ENCODE assay signal across 34 cellular contexts in genomic region chr18:43303376-43303775, GRCh38. TPM values are rescaled to one million over a fixed set of nuclear protein-coding genes. Genes with fewer than 3 reads are reported as not detected.
DNase-seq lines count a peak whose midpoint lies in the region; ATAC-seq, FAIRE-seq and TF ChIP-seq lines count a peak whose summit lies in the region.
"Had no signal": no experiment of that assay in that cellular context is flagged by ENCODE, and none has a peak within 500 bp of the region (broad histone marks: within the 10 kb centered on the region; RNA-seq: fewer than 3 reads in every experiment).

No MANE protein-coding gene starts in this region.

- FAIRE-seq in bronchial epithelial cell (lab: Jason Lieb, UNC) = no peak
- FAIRE-seq: endothelial cell of umbilical vein, GM18507, H54, pancreas had no signal

- POLR2A ChIA-PET in activated CD4-positive, alpha-beta T cell treated with anti-CD3 and anti-CD28 coated beads for 36 hours (lab: Charles Lee) = no interaction called here
- POLR2A ChIA-PET in naive thymus-derived CD4-positive, alpha-beta T cell (lab: Charles Lee) = no interaction called here

- H3K27ac ChIP-seq in naive thymus-derived CD4-positive, alpha-beta T cell (ENCODE audit: low read depth, low read length) = no peak overlapping the region
- H3K27ac ChIP-seq: HL-60, pancreas had no signal

- no peaks in the 10 kb centered on the region for H3K27me3 Mint-ChIP-seq in activated CD4-positive, alpha-beta T cell treated with anti-CD3 and anti-CD28 coated beads for 36 hours
- H3K27me3 Mint-ChIP-seq in activated T-helper 1 cell treated with anti-CD3 and anti-CD28 coated beads, Interleukin-12 subunit alpha, Interleukin-12 subunit beta, Interleukin-2, Interleukin-4 antibody, amounts not matched to agents 30 ng/mL and 10 ng/mL and 1 ng/mL, durations not matched to agents 14 hours and 24 hours and 36 hours (ENCODE audit: insufficient read depth) = no peaks in the 10 kb centered on the region
- no peaks in the 10 kb centered on the region for H3K27me3 Mint-ChIP-seq in naive thymus-derived CD4-positive, alpha-beta T cell
- H3K27me3 Mint-ChIP-seq: activated CD8-positive, alpha-beta T cell treated with anti-CD3 and anti-CD28 coated beads for 36 hours; activated naive CD8-positive, alpha-beta T cell; CD4-positive, alpha-beta T cell had no signal

- no peaks in the 10 kb centered on the region for H3K27me3 ChIP-seq in bronchial epithelial cell (ENCODE audit: control insufficient read depth, insufficient read depth, low read length)
- H3K27me3 ChIP-seq in naive thymus-derived CD4-positive, alpha-beta T cell (ENCODE audit: control insufficient read depth in 2 of 2, insufficient read depth in 2 of 2, low read length in 2 of 2) = no peaks in the 10 kb centered on the region
- H3K27me3 ChIP-seq: pancreas had no signal

- peaks cover 0 to 4% (median 0%) of the 10 kb centered on the region in 3 experiments for H3K9me3 ChIP-seq in naive thymus-derived CD4-positive, alpha-beta T cell (ENCODE audit: control insufficient read depth in 2 of 3, low read length in 3 of 3)
- H3K9me3 ChIP-seq: pancreas, SK-N-SH had no signal

- no peaks in the 10 kb centered on the region for H3K9me3 Mint-ChIP-seq in activated CD4-positive, alpha-beta T cell treated with anti-CD3 and anti-CD28 coated beads for 36 hours (ENCODE audit: low read depth)
- H3K9me3 Mint-ChIP-seq in activated T-helper 1 cell treated with anti-CD3 and anti-CD28 coated beads, Interleukin-12 subunit alpha, Interleukin-12 subunit beta, Interleukin-2, Interleukin-4 antibody, amounts not matched to agents 30 ng/mL and 10 ng/mL and 1 ng/mL, durations not matched to agents 14 hours and 24 hours and 36 hours = no peaks in the 10 kb centered on the region
- peaks cover 0 to 14% (median 2%) of the 10 kb centered on the region in 11 donors for H3K9me3 Mint-ChIP-seq in naive thymus-derived CD4-positive, alpha-beta T cell
- H3K9me3 Mint-ChIP-seq: CD4-positive, alpha-beta T cell; neural crest cell; T-helper 1 cell treated with Interleukin-12 subunit alpha and Interleukin-12 subunit beta and Interleukin-4 antibody, amounts not matched to agents 30 μg/mL and 1 μg/mL, for 36 hours had no signal

- CTCF ChIA-PET in activated CD4-positive, alpha-beta T cell treated with anti-CD3 and anti-CD28 coated beads for 36 hours (lab: Charles Lee) = no interaction called here
- CTCF ChIA-PET in naive thymus-derived CD4-positive, alpha-beta T cell (lab: Charles Lee) = no interaction called here

- no peaks in the 10 kb centered on the region for H3K4me1 ChIP-seq in naive thymus-derived CD4-positive, alpha-beta T cell (ENCODE audit: control insufficient read depth in 2 of 2, insufficient read depth in 2 of 2, low read length in 2 of 2)
- H3K4me1 ChIP-seq: pancreas had no signal

- no peak overlapping the region for H3K27ac Mint-ChIP-seq in activated CD4-positive, alpha-beta T cell treated with anti-CD3 and anti-CD28 coated beads for 36 hours
- no peak overlapping the region for H3K27ac Mint-ChIP-seq in activated T-helper 1 cell treated with anti-CD3 and anti-CD28 coated beads, Interleukin-12 subunit alpha, Interleukin-12 subunit beta, Interleukin-2, Interleukin-4 antibody, amounts not matched to agents 30 ng/mL and 10 ng/mL and 1 ng/mL, durations not matched to agents 14 hours and 24 hours and 36 hours
- no peak overlapping the region for H3K27ac Mint-ChIP-seq in naive thymus-derived CD4-positive, alpha-beta T cell
- H3K27ac Mint-ChIP-seq: activated CD8-positive, alpha-beta T cell treated with anti-CD3 and anti-CD28 coated beads for 36 hours; activated naive CD8-positive, alpha-beta T cell; activated T-helper 2 cell treated with anti-CD3 and anti-CD28 coated beads, Interferon-gamma antibody, Interleukin-2, Interleukin-4, amounts not matched to agents 10 μg/mL and 5 μg/mL and 100 μg/mL, durations not matched to agents 14 hours and 24 hours and 36 hours; CD4-positive, alpha-beta T cell; T-helper 1 cell treated with Interleukin-12 subunit alpha and Interleukin-12 subunit beta and Interleukin-4 antibody, amounts not matched to agents 30 μg/mL and 1 μg/mL, for 36 hours had no signal

- H3K4me3 ChIP-seq in bronchial epithelial cell (ENCODE audit: low read depth, low read length) (no peak overlapping the region), skeletal muscle cell (ENCODE audit: low read depth, low read length) (no peak overlapping the region)
- no peak overlapping the region for H3K4me3 ChIP-seq in naive thymus-derived CD4-positive, alpha-beta T cell (ENCODE audit: low read length)
- H3K4me3 ChIP-seq: pancreas, smooth muscle cell had no signal

- peak; percentile 26 for ATAC-seq in activated CD4-positive, alpha-beta T cell treated with anti-CD3 and anti-CD28 coated beads for 36 hours
- no peak for ATAC-seq in naive thymus-derived CD4-positive, alpha-beta T cell
- ATAC-seq: activated CD8-positive, alpha-beta T cell treated with anti-CD3 and anti-CD28 coated beads for 36 hours; left colon; pancreas; Right ventricle myocardium inferior; stimulated activated naive CD8-positive, alpha-beta T cell treated with anti-CD3 and anti-CD28 coated beads, Interleukin-15, Interleukin-2, amounts not matched to agents 100 U/mL and 50 U/mL, for 24 hours had no signal

- no peaks in the 10 kb centered on the region for H3K36me3 Mint-ChIP-seq in activated CD4-positive, alpha-beta T cell treated with anti-CD3 and anti-CD28 coated beads for 36 hours (ENCODE audit: low read depth)
- H3K36me3 Mint-ChIP-seq in activated T-helper 1 cell treated with anti-CD3 and anti-CD28 coated beads, Interleukin-12 subunit alpha, Interleukin-12 subunit beta, Interleukin-2, Interleukin-4 antibody, amounts not matched to agents 30 ng/mL and 10 ng/mL and 1 ng/mL, durations not matched to agents 14 hours and 24 hours and 36 hours (ENCODE audit: low read depth) = no peaks in the 10 kb centered on the region
- no peaks in the 10 kb centered on the region for H3K36me3 Mint-ChIP-seq in naive thymus-derived CD4-positive, alpha-beta T cell
- H3K36me3 Mint-ChIP-seq: activated naive CD8-positive, alpha-beta T cell had no signal

- DNase-seq in activated CD4-positive, alpha-beta T cell treated with anti-CD3 and anti-CD28 coated beads for 36 hours = no peak
- DNase-seq in activated CD4-positive, alpha-beta T cell treated with anti-CD3 and anti-CD28 coated beads, Interleukin-2, amount 50 U/mL, for 1 hour = no peak
- DNase-seq in NCI-H69 (lab: John Stamatoyannopoulos, UW) (peak; percentile 45), bronchial epithelial cell (ENCODE audit: low read depth) (peak; percentile 91), skeletal muscle cell (ENCODE audit: low read depth) (peak; percentile 60)
- DNase-seq in activated T-helper 1 cell treated with anti-CD3 and anti-CD28 coated beads, Interleukin-12 subunit alpha, Interleukin-12 subunit beta, Interleukin-2, Interleukin-4 antibody, amounts not matched to agents 30 ng/mL and 10 ng/mL and 1 ng/mL, durations not matched to agents 14 hours and 24 hours and 36 hours (ENCODE audit: low spot score) = no peak
- DNase-seq in stimulated activated CD4-positive, alpha-beta T cell treated with anti-CD3 and anti-CD28 coated beads, Interleukin-12 subunit alpha, Interleukin-12 subunit beta, amount 100 ng/mL, for 4 hours = no peak
- no peak for DNase-seq in naive thymus-derived CD4-positive, alpha-beta T cell
- DNase-seq: activated CD4-positive, alpha-beta T cell treated with anti-CD3 and anti-CD28 coated beads for 1 hour; activated CD8-positive, alpha-beta memory T cell treated with anti-CD3 and anti-CD28 coated beads, Interleukin-2, amount 50 U/mL, for 48 hours; activated CD8-positive, alpha-beta T cell treated with anti-CD3 and anti-CD28 coated beads for 36 hours; CD4-positive, alpha-beta T cell; hippocampal formation; left colon; NCI-H1417 treated with DMSO at 0.1 percent for 48 hours; NCI-H2029 treated with DMSO at 0.1 percent for 48 hours; NCI-H446; NCI-H82; pancreas; retina; SK-N-SH; stimulated activated CD4-positive, alpha-beta T cell treated with anti-CD3 and anti-CD28 coated beads, Interleukin-1b, Interleukin-23, amount 100 ng/mL, for 48 hours; stimulated activated naive CD8-positive, alpha-beta T cell treated with anti-CD3 and anti-CD28 coated beads, Interleukin-15, Interleukin-2, amounts not matched to agents 100 U/mL and 50 U/mL, for 24 hours had no signal

- TF ChIP-seq CTCF in bronchial epithelial cell (IDR thresholded peaks at IDR 0.05; ENCODE audit: insufficient read depth, low read length, severe bottlenecking) = no peak

- H3K4me1 Mint-ChIP-seq in activated CD4-positive, alpha-beta T cell treated with anti-CD3 and anti-CD28 coated beads for 36 hours = no peaks in the 10 kb centered on the region
- H3K4me1 Mint-ChIP-seq in activated T-helper 1 cell treated with anti-CD3 and anti-CD28 coated beads, Interleukin-12 subunit alpha, Interleukin-12 subunit beta, Interleukin-2, Interleukin-4 antibody, amounts not matched to agents 30 ng/mL and 10 ng/mL and 1 ng/mL, durations not matched to agents 14 hours and 24 hours and 36 hours (ENCODE audit: low read depth) = no peaks in the 10 kb centered on the region
- H3K4me1 Mint-ChIP-seq in naive thymus-derived CD4-positive, alpha-beta T cell = no peaks in the 10 kb centered on the region
- H3K4me1 Mint-ChIP-seq: neural crest cell had no signal

- H3K36me3 ChIP-seq in bronchial epithelial cell (ENCODE audit: control insufficient read depth, insufficient read depth, low read length) = no peaks in the 10 kb centered on the region
- H3K36me3 ChIP-seq in naive thymus-derived CD4-positive, alpha-beta T cell (ENCODE audit: control insufficient read depth in 2 of 3, insufficient read depth in 3 of 3, low read length in 3 of 3) = no peaks in the 10 kb centered on the region
- H3K36me3 ChIP-seq: pancreas had no signal

- no peak overlapping the region for H3K4me3 Mint-ChIP-seq in activated CD4-positive, alpha-beta T cell treated with anti-CD3 and anti-CD28 coated beads for 36 hours
- H3K4me3 Mint-ChIP-seq in activated T-helper 1 cell treated with anti-CD3 and anti-CD28 coated beads, Interleukin-12 subunit alpha, Interleukin-12 subunit beta, Interleukin-2, Interleukin-4 antibody, amounts not matched to agents 30 ng/mL and 10 ng/mL and 1 ng/mL, durations not matched to agents 14 hours and 24 hours and 36 hours = no peak overlapping the region
- H3K4me3 Mint-ChIP-seq in naive thymus-derived CD4-positive, alpha-beta T cell = no peak overlapping the region
- H3K4me3 Mint-ChIP-seq: activated CD8-positive, alpha-beta T cell treated with anti-CD3 and anti-CD28 coated beads for 36 hours; activated naive CD8-positive, alpha-beta T cell; CD4-positive, alpha-beta T cell; neural crest cell; T-helper 1 cell treated with Interleukin-12 subunit alpha and Interleukin-12 subunit beta and Interleukin-4 antibody, amounts not matched to agents 30 μg/mL and 1 μg/mL, for 36 hours had no signal

- intact Hi-C loops in activated CD4-positive, alpha-beta T cell treated with anti-CD3 and anti-CD28 coated beads for 36 hours (cut with DNase I, micrococcal nuclease) = no loop called here
- intact Hi-C loops in activated T-helper 1 cell treated with anti-CD3 and anti-CD28 coated beads, Interleukin-12 subunit alpha, Interleukin-12 subunit beta, Interleukin-2, Interleukin-4 antibody, amounts not matched to agents 30 ng/mL and 10 ng/mL and 1 ng/mL, durations not matched to agents 14 hours and 24 hours and 36 hours (cut with micrococcal nuclease) = no loop called here
- intact Hi-C loops in naive thymus-derived CD4-positive, alpha-beta T cell (cut with micrococcal nuclease) = no loop called here

RNA-seq across cellular contexts. Expression of gene SYT4, which starts 26.1 kb away (rescaled TPM):
- not detected for total RNA-seq in activated CD4-positive, alpha-beta T cell treated with anti-CD3 and anti-CD28 coated beads for 36 hours
- total RNA-seq in bronchial epithelial cell = not detected in 2 replicates
- total RNA-seq in activated T-helper 1 cell treated with anti-CD3 and anti-CD28 coated beads, Interleukin-12 subunit alpha, Interleukin-12 subunit beta, Interleukin-2, Interleukin-4 antibody, amounts not matched to agents 30 ng/mL and 10 ng/mL and 1 ng/mL, durations not matched to agents 14 hours and 24 hours and 36 hours = not detected in 2 replicates
- total RNA-seq in naive thymus-derived CD4-positive, alpha-beta T cell = not detected
- polyA plus RNA-seq in naive thymus-derived CD4-positive, alpha-beta T cell = not detected
- total RNA-seq: activated CD8-positive, alpha-beta T cell treated with anti-CD3 and anti-CD28 coated beads for 36 hours; activated T-helper 2 cell treated with anti-CD3 and anti-CD28 coated beads, Interferon-gamma antibody, Interleukin-2, Interleukin-4, amounts not matched to agents 10 μg/mL and 5 μg/mL and 100 μg/mL, durations not matched to agents 14 hours and 24 hours and 36 hours; endothelial cell of umbilical vein; ureter had no signal
- polyA plus RNA-seq: endothelial cell of umbilical vein had no signal

Comparison
In these comparisons a context has a peak if more than half of its experiments do, and no peak if none do; other contexts are left out.
1. DNase-seq: peak in NCI-H69 (single experiment), bronchial epithelial cell (single experiment) and skeletal muscle cell (single experiment); none in activated CD4-positive, alpha-beta T cell treated with anti-CD3 and anti-CD28 coated beads for 36 hours (single experiment), activated CD4-positive, alpha-beta T cell treated with anti-CD3 and anti-CD28 coated beads, Interleukin-2, amount 50 U/mL, for 1 hour (single experiment), activated T-helper 1 cell treated with anti-CD3 and anti-CD28 coated beads, Interleukin-12 subunit alpha, Interleukin-12 subunit beta, Interleukin-2, Interleukin-4 antibody, amounts not matched to agents 30 ng/mL and 10 ng/mL and 1 ng/mL, durations not matched to agents 14 hours and 24 hours and 36 hours (single experiment), stimulated activated CD4-positive, alpha-beta T cell treated with anti-CD3 and anti-CD28 coated beads, Interleukin-12 subunit alpha, Interleukin-12 subunit beta, amount 100 ng/mL, for 4 hours (single experiment) and naive thymus-derived CD4-positive, alpha-beta T cell (0 of 9).